ENCODE assay signal across 1 cellular context in the genomic region with DNA sequence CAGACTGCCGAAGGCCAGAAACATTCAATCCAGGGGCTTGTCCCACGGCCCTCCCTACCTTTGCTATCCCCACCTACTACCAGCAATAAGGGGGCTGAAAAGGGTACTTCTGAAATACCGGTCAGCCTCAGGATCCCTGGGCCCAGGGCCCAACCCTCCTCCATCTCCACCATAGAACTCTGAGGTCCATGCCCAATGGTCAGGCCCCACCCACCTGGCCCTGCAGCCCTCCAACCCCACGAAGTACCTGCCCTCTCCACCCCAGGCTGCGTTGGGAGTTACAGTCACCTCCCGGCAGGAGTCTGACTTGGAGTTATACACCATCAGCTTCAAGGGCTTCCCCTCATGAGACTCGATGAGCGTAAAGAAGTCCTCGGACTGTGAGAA.
TF ChIP-seq lines count a peak whose summit lies in the region.

No MANE protein-coding gene starts in this region.

TF ChIP-seq in K562, 482 proteins besides CTCF, POLR2A, EP300 and RAD21:
- TF ChIP-seq MAFK (IDR thresholded peaks at IDR 0.05; ENCODE audit: low read length) (no peak), MEF2D (tag; conservative IDR thresholded peaks at IDR 0.05; ENCODE audit: low read depth) (no peak), POLR2G (IDR thresholded peaks at IDR 0.05; ENCODE audit: low read depth, low read length) (0 out of 2 replicates have a peak, but pooled peaks have one; percentile 11)
- TF ChIP-seq, protein P1, sequence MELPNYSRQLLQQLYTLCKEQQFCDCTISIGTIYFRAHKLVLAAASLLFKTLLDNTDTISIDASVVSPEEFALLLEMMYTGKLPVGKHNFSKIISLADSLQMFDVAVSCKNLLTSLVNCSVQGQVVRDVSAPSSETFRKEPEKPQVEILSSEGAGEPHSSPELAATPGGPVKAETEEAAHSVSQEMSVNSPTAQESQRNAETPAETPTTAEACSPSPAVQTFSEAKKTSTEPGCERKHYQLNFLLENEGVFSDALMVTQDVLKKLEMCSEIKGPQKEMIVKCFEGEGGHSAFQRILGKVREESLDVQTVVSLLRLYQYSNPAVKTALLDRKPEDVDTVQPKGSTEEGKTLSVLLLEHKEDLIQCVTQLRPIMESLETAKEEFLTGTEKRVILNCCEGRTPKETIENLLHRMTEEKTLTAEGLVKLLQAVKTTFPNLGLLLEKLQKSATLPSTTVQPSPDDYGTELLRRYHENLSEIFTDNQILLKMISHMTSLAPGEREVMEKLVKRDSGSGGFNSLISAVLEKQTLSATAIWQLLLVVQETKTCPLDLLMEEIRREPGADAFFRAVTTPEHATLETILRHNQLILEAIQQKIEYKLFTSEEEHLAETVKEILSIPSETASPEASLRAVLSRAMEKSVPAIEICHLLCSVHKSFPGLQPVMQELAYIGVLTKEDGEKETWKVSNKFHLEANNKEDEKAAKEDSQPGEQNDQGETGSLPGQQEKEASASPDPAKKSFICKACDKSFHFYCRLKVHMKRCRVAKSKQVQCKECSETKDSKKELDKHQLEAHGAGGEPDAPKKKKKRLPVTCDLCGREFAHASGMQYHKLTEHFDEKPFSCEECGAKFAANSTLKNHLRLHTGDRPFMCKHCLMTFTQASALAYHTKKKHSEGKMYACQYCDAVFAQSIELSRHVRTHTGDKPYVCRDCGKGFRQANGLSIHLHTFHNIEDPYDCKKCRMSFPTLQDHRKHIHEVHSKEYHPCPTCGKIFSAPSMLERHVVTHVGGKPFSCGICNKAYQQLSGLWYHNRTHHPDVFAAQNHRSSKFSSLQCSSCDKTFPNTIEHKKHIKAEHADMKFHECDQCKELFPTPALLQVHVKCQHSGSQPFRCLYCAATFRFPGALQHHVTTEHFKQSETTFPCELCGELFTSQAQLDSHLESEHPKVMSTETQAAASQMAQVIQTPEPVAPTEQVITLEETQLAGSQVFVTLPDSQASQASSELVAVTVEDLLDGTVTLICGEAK (IDR thresholded peaks at IDR 0.05), result no peak
- TF ChIP-seq, protein P1 (CRISPR knock-in tag; IDR thresholded peaks at IDR 0.05), result 0 out of 2 replicates have a peak, but pooled peaks have one; percentile 13
- TF ChIP-seq, protein P2, sequence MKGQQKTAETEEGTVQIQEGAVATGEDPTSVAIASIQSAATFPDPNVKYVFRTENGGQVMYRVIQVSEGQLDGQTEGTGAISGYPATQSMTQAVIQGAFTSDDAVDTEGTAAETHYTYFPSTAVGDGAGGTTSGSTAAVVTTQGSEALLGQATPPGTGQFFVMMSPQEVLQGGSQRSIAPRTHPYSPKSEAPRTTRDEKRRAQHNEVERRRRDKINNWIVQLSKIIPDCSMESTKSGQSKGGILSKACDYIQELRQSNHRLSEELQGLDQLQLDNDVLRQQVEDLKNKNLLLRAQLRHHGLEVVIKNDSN (CRISPR knock-in tag; IDR thresholded peaks at IDR 0.05), result no peak
TF ChIP-seq in K562: peak in this region for 2.
